15 cellular contexts compared by ENCODE assay signal in genomic region chr7:87709258-87709657, GRCh38.
"Had no signal": no experiment of that assay in that cellular context is flagged by ENCODE, and none has a peak within 500 bp of the region (broad histone marks: within the 10 kb centered on the region; RNA-seq: fewer than 3 reads in every experiment).

No MANE protein-coding gene starts in this region.

- H3K27ac ChIP-seq: gastroesophageal sphincter, WERI-Rb-1 had no signal

- ATAC-seq: activated CD4-positive, alpha-beta T cell treated with anti-CD3 and anti-CD28 coated beads for 36 hours; activated CD8-positive, alpha-beta memory T cell treated with anti-CD3 and anti-CD28 coated beads, Interleukin-2, amount 10 ng/mL, durations not matched to agents 7 days and 5 days; activated naive CD8-positive, alpha-beta T cell treated with anti-CD3 and anti-CD28 coated beads, Interleukin-2, amount 50 U/mL, for 24 hours; gastroesophageal sphincter; naive thymus-derived CD4-positive, alpha-beta T cell; stimulated activated naive CD8-positive, alpha-beta T cell treated with anti-CD3 and anti-CD28 coated beads, Interleukin-15, amount 100 ng/mL, for 72 hours had no signal

- H3K4me1 ChIP-seq: gastroesophageal sphincter had no signal

- H3K9me3 ChIP-seq: gastroesophageal sphincter had no signal

- H3K27me3 ChIP-seq: gastroesophageal sphincter had no signal

- DNase-seq: activated CD4-positive, alpha-beta memory T cell treated with anti-CD3 and anti-CD28 coated beads for 36 hours; activated CD4-positive, alpha-beta T cell treated with anti-CD3 and anti-CD28 coated beads for 36 hours; activated CD8-positive, alpha-beta memory T cell treated with anti-CD3 and anti-CD28 coated beads, Interleukin-2, amount 10 ng/mL, durations not matched to agents 7 days and 5 days; activated naive CD4-positive, alpha-beta T cell treated with anti-CD3 and anti-CD28 coated beads for 36 hours; activated naive CD8-positive, alpha-beta T cell treated with anti-CD3 and anti-CD28 coated beads, Interleukin-2, amount 50 U/mL, for 24 hours; activated T-cell treated with anti-CD3 and anti-CD28 coated beads, Interleukin-2, amount 50 U/mL, for 1 hour; aorta; immature natural killer cell; naive thymus-derived CD4-positive, alpha-beta T cell; stimulated activated CD4-positive, alpha-beta T cell treated with anti-CD3 and anti-CD28 coated beads, Interleukin-1b, Interleukin-23, amount 100 ng/mL, for 48 hours; stimulated activated naive CD8-positive, alpha-beta T cell treated with anti-CD3 and anti-CD28 coated beads, Interleukin-15, amount 100 ng/mL, for 72 hours; T-helper 1 cell; T1000; WERI-Rb-1 had no signal

- H3K4me3 ChIP-seq: gastroesophageal sphincter had no signal

- H3K36me3 ChIP-seq: gastroesophageal sphincter, WERI-Rb-1 had no signal
